Comparison of ENCODE assay signal across 8 cellular contexts in the genomic region with DNA sequence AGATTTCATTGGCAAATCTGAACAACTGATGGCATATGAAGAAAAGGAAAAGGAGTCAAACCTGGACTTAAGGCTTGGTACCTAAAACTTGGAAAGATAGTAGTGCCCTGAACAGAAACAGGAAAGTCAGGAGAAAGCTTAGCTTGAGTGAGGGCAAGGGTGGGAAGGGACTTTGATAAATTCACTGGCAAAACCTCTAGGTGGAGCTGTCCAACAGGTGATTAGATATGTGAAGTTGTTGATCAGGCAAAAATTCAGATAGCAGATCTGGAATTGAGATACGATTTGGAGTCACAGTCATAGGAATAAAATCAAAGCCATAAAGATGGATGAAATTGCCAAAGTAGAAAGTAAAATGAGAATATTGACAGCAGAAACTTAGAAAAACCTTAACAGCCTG.
DNase-seq lines count a peak whose midpoint lies in the region; ATAC-seq and TF ChIP-seq lines count a peak whose summit lies in the region.

No MANE protein-coding gene starts in this region.

- no peaks in the 10 kb centered on the region for H3K36me3 ChIP-seq in parathyroid adenoma (ENCODE audit: control insufficient read depth, insufficient read depth, low read length)

- H3K79me2 ChIP-seq in parathyroid adenoma, result no peaks in the 10 kb centered on the region

- no peak overlapping the region for H3K9ac ChIP-seq in parathyroid adenoma

- no peak overlapping the region for H2AFZ ChIP-seq in parathyroid adenoma

- no peaks in the 10 kb centered on the region for H3K9me3 ChIP-seq in parathyroid adenoma (ENCODE audit: control insufficient read depth, low read length)

- TF ChIP-seq CTCF in VCaP (conservative IDR thresholded peaks at IDR 0.05), result peak; percentile 68
- peak; percentile 87 for TF ChIP-seq CTCF in parathyroid adenoma (IDR thresholded peaks at IDR 0.05)

- ATAC-seq in GM21447 (IDR thresholded peaks at IDR 0.05; ENCODE audit: unreplicated experiment) (peak; percentile 70), HG02840 (IDR thresholded peaks at IDR 0.05; ENCODE audit: low FRiP score, unreplicated experiment) (no peak)

- H3K27ac ChIP-seq in VCaP (no peak overlapping the region), parathyroid adenoma (no peak overlapping the region)

- peak; percentile 24 for DNase-seq in activated CD8-positive, alpha-beta memory T cell treated with anti-CD3 and anti-CD28 coated beads, Interleukin-2, amount 50 U/mL, for 1 hour (ENCODE audit: extremely low read depth)
- DNase-seq in activated CD8-positive, alpha-beta memory T cell treated with anti-CD3 and anti-CD28 coated beads, Interleukin-2, amount 50 U/mL, for 48 hours, result no peak
- peak; percentile 45 for DNase-seq in NCI-H1092 treated with DMSO at 0.1 percent for 48 hours (lab: John Stamatoyannopoulos, UW)
- DNase-seq in fibroblast of peridontal ligament (ENCODE audit: extremely low read depth), result peak; percentile 80

- H3K4me2 ChIP-seq in parathyroid adenoma (ENCODE audit: low read length), result no peak overlapping the region

- H3K4me1 ChIP-seq in parathyroid adenoma, result no peaks in the 10 kb centered on the region

- H3K27me3 ChIP-seq in parathyroid adenoma (ENCODE audit: control insufficient read depth, insufficient read depth, low read length), result no peaks in the 10 kb centered on the region

- no peak overlapping the region for H3K4me3 ChIP-seq in parathyroid adenoma (ENCODE audit: low read depth, low read length)
